13 cellular contexts compared by ENCODE assay signal in genomic region chr12:54287316-54288157, GRCh38. TPM values are rescaled to one million over a fixed set of nuclear protein-coding genes. Genes with fewer than 3 reads are reported as not detected.
DNase-seq lines count a peak whose midpoint lies in the region; ATAC-seq, FAIRE-seq and TF ChIP-seq lines count a peak whose summit lies in the region.
"Had no signal": no experiment of that assay in that cellular context is flagged by ENCODE, and none has a peak within 500 bp of the region (broad histone marks: within the 10 kb centered on the region; RNA-seq: fewer than 3 reads in every experiment).

No MANE protein-coding gene starts in this region.

- WGBS in small intestine, 3 donors: 64 to 67% (median 65%) methylated on average over 8 of the region's 8 CpGs

- H3K27me3 ChIP-seq in small intestine (ENCODE audit: control insufficient read depth in 2 of 2, insufficient read depth in 2 of 2, low read length in 2 of 2) (no peaks in the 10 kb centered on the region), Peyer's patch (no peaks in the 10 kb centered on the region)

- H3K9me3 ChIP-seq in small intestine (ENCODE audit: control insufficient read depth, low read depth) (no peaks in the 10 kb centered on the region), Peyer's patch (no peaks in the 10 kb centered on the region)

- ATAC-seq in activated CD8-positive, alpha-beta memory T cell treated with anti-CD3 and anti-CD28 coated beads, Interleukin-2, amount 10 ng/mL, durations not matched to agents 7 days and 5 days: no peak
- no peak for ATAC-seq in central memory CD8-positive, alpha-beta T cell (replicated peaks; ENCODE audit: extremely low read depth, poor library complexity, severe bottlenecking)

- H3K27ac ChIP-seq in small intestine (ENCODE audit: low read depth in 1 of 2, low read length in 1 of 2) (no peak overlapping the region), Peyer's patch (peak overlapping the region in 1 of 4 donors; percentile 11)

- in situ Hi-C loops in ACHN (cut with HindIII; ENCODE audit: low pct_ligation_motif_present, low pct_unique_long_range_greater_than_20kb, low sequenced_read_pairs): no loop called here

- TF ChIP-seq CTCF in Peyer's patch (IDR thresholded peaks at IDR 0.05): no peak

- no peaks in the 10 kb centered on the region for H3K9me3 Mint-ChIP-seq in activated CD8-positive, alpha-beta memory T cell treated with anti-CD3 and anti-CD28 coated beads, Interleukin-2, amount 10 ng/mL, durations not matched to agents 7 days and 5 days (ENCODE audit: low read depth)
- no peaks in the 10 kb centered on the region for H3K9me3 Mint-ChIP-seq in central memory CD8-positive, alpha-beta T cell

- no peak for FAIRE-seq in small intestine (lab: Jason Lieb, UNC)

- H3K4me3 Mint-ChIP-seq in activated CD8-positive, alpha-beta memory T cell treated with anti-CD3 and anti-CD28 coated beads, Interleukin-2, amount 10 ng/mL, durations not matched to agents 7 days and 5 days: no peak overlapping the region
- H3K4me3 Mint-ChIP-seq in central memory CD8-positive, alpha-beta T cell: no peak overlapping the region

- H3K27ac Mint-ChIP-seq in activated CD8-positive, alpha-beta memory T cell treated with anti-CD3 and anti-CD28 coated beads, Interleukin-2, amount 10 ng/mL, durations not matched to agents 7 days and 5 days: no peak overlapping the region
- H3K27ac Mint-ChIP-seq in central memory CD8-positive, alpha-beta T cell (ENCODE audit: low read depth): peak overlapping the region; percentile 44

- no peaks in the 10 kb centered on the region for H3K27me3 Mint-ChIP-seq in activated CD8-positive, alpha-beta memory T cell treated with anti-CD3 and anti-CD28 coated beads, Interleukin-2, amount 10 ng/mL, durations not matched to agents 7 days and 5 days
- no peaks in the 10 kb centered on the region for H3K27me3 Mint-ChIP-seq in central memory CD8-positive, alpha-beta T cell

- no peak for TF ChIP-seq POLR2A in Peyer's patch (IDR thresholded peaks at IDR 0.05)

- H3K4me1 ChIP-seq in small intestine (ENCODE audit: control insufficient read depth in 2 of 2, insufficient read depth in 1 of 2, low read depth in 1 of 2, low read length in 1 of 2): peaks cover 0 to 4% of the 10 kb centered on the region in 2 donors
- peaks cover 0 to 59% (median 10%) of the 10 kb centered on the region in 4 donors for H3K4me1 ChIP-seq in Peyer's patch

- CTCF ChIA-PET in activated CD8-positive, alpha-beta memory T cell treated with anti-CD3 and anti-CD28 coated beads, Interleukin-2, amount 10 ng/mL, durations not matched to agents 7 days and 5 days (lab: Charles Lee): interaction anchor here (1.1 to 9.2 kb wide), 9 partner anchors 12 to 91 kb away, joined by 3 to 80 read pairs (median 3); partner anchors contain the start of gene COPZ1

- DNase-seq in activated CD8-positive, alpha-beta memory T cell treated with anti-CD3 and anti-CD28 coated beads, Interleukin-2, amount 50 U/mL, for 48 hours: peak; percentile 75
- no peak for DNase-seq in activated CD8-positive, alpha-beta memory T cell treated with anti-CD3 and anti-CD28 coated beads, Interleukin-2, amount 10 ng/mL, durations not matched to agents 7 days and 5 days
- DNase-seq in NCI-H446 (lab: John Stamatoyannopoulos, UW) (peak; percentile 39 to 87), small intestine (peak; percentile 39), ACHN (no peak), Peyer's patch (no peak), NCI-H2196 treated with DMSO at 0.1 percent for 48 hours (lab: John Stamatoyannopoulos, UW; ENCODE audit: unreplicated experiment) (no peak)
- DNase-seq in central memory CD8-positive, alpha-beta T cell (ENCODE audit: low spot score in 2 of 2): no peak
- DNase-seq: activated gamma-delta T cell; effector memory CD4-positive, alpha-beta T cell; NCI-H187; nucleus accumbens had no signal

- H3K4me3 ChIP-seq in small intestine (ENCODE audit: low read depth in 1 of 2, low read length in 2 of 2) (no peak overlapping the region), Peyer's patch (no peak overlapping the region)

- H3K36me3 ChIP-seq in small intestine (ENCODE audit: control insufficient read depth in 2 of 2, insufficient read depth in 2 of 2, low read length in 2 of 2) (peaks cover 21 to 23% of the 10 kb centered on the region in 2 donors), Peyer's patch (peaks cover 0 to 55% (median 0%) of the 10 kb centered on the region in 3 donors)

- peaks cover 33% of the 10 kb centered on the region for H3K36me3 Mint-ChIP-seq in activated CD8-positive, alpha-beta memory T cell treated with anti-CD3 and anti-CD28 coated beads, Interleukin-2, amount 10 ng/mL, durations not matched to agents 7 days and 5 days
- peaks cover 18% of the 10 kb centered on the region for H3K36me3 Mint-ChIP-seq in central memory CD8-positive, alpha-beta T cell (ENCODE audit: insufficient read depth)

- peaks cover 39% of the 10 kb centered on the region for H3K4me1 Mint-ChIP-seq in activated CD8-positive, alpha-beta memory T cell treated with anti-CD3 and anti-CD28 coated beads, Interleukin-2, amount 10 ng/mL, durations not matched to agents 7 days and 5 days
- peaks cover 37% of the 10 kb centered on the region for H3K4me1 Mint-ChIP-seq in central memory CD8-positive, alpha-beta T cell

RNA-seq across cellular contexts. Expression of gene HNRNPA1, which starts 7.0 kb away (rescaled TPM):
- total RNA-seq in activated CD8-positive, alpha-beta memory T cell treated with anti-CD3 and anti-CD28 coated beads, Interleukin-2, amount 10 ng/mL, durations not matched to agents 7 days and 5 days: 1,000 to 10,000 TPM; 1,232 to 1,373 TPM
- polyA plus RNA-seq in small intestine: 1,000 to 10,000 TPM in 1 of 3 donors, 100 to 1,000 TPM in 2; 408 to 1,666 (median 728) TPM
- total RNA-seq in Peyer's patch: 100 to 1,000 TPM; 198 to 703 (median 254) TPM

RNA-seq across cellular contexts. Expression of gene CBX5, which starts 7.6 kb away (rescaled TPM):
- 100 to 1,000 TPM; 102 to 113 TPM for total RNA-seq in activated CD8-positive, alpha-beta memory T cell treated with anti-CD3 and anti-CD28 coated beads, Interleukin-2, amount 10 ng/mL, durations not matched to agents 7 days and 5 days
- polyA plus RNA-seq in small intestine: 10 to 100 TPM in 1 of 3 donors, 1 to 10 TPM in 2; 2.7 to 13.5 (median 3.1) TPM
- 10 to 100 TPM; 14.9 to 33.0 (median 20.4) TPM for total RNA-seq in Peyer's patch

RNA-seq across cellular contexts. Expression of gene NFE2, which starts 13.3 kb away (rescaled TPM):
- total RNA-seq in activated CD8-positive, alpha-beta memory T cell treated with anti-CD3 and anti-CD28 coated beads, Interleukin-2, amount 10 ng/mL, durations not matched to agents 7 days and 5 days: not detected
- under 1 TPM in 1 of 3 donors, not detected in 2; 0.07 TPM for polyA plus RNA-seq in small intestine
- not detected for total RNA-seq in Peyer's patch
- total RNA-seq: T-helper 1 cell treated with Interleukin-12 subunit alpha and Interleukin-12 subunit beta and Interleukin-4 antibody, amounts not matched to agents 30 ng/mL and 1 ng/mL, for 36 hours had no signal

RNA-seq across cellular contexts. Expression of gene COPZ1, which starts 37.4 kb away (rescaled TPM):
- 100 to 1,000 TPM in 1 of 2 experiments, 10 to 100 TPM in 1; 90.8 to 104 TPM for total RNA-seq in activated CD8-positive, alpha-beta memory T cell treated with anti-CD3 and anti-CD28 coated beads, Interleukin-2, amount 10 ng/mL, durations not matched to agents 7 days and 5 days
- polyA plus RNA-seq in small intestine: 100 to 1,000 TPM; 114 to 140 (median 136) TPM
- total RNA-seq in Peyer's patch: 10 to 100 TPM; 42.4 to 66.9 (median 54.2) TPM

Comparison
In these comparisons a context has a peak if more than half of its experiments do, and no peak if none do; other contexts are left out.
1. DNase-seq: peak in activated CD8-positive, alpha-beta memory T cell treated with anti-CD3 and anti-CD28 coated beads, Interleukin-2, amount 50 U/mL, for 48 hours (single experiment), NCI-H446 (2 of 2) and small intestine (single experiment); none in activated CD8-positive, alpha-beta memory T cell treated with anti-CD3 and anti-CD28 coated beads, Interleukin-2, amount 10 ng/mL, durations not matched to agents 7 days and 5 days (single experiment), central memory CD8-positive, alpha-beta T cell (0 of 2), ACHN (single experiment), Peyer's patch (0 of 3) and NCI-H2196 treated with DMSO at 0.1 percent for 48 hours (single experiment).